1 cellular context compared by ENCODE assay signal in the genomic region with DNA sequence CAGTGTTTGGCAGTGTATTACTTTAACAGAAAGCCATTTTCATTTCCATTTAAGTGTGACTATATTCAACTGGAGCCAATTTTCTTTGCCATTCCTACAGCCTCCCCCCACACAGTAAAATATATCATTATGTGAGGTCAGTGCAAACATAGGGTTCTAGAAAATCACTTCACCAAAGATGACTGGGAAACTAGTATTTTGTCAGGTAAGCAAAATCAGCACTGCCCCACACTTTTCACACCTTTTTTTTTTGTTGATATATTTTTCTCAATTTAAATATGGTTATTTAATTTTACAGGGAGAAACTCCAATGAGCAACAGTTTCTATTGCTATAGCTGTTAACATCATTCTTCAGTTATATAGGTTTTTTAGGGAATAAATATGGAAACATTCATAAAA.
A peak's percentile ranks its signal among the peaks of the same experiment; 100 is the strongest.
TF ChIP-seq lines count a peak whose summit lies in the region.

No MANE protein-coding gene starts in this region.

TF ChIP-seq in A549, 52 proteins besides CTCF, POLR2A, EP300 and RAD21 (continued from another document):
- no peak for TF ChIP-seq FOSL2 (IDR thresholded peaks at IDR 0.05)
- no peak for TF ChIP-seq FOSL2 (CRISPR knock-in tag; IDR thresholded peaks at IDR 0.05)
- TF ChIP-seq, protein P1, sequence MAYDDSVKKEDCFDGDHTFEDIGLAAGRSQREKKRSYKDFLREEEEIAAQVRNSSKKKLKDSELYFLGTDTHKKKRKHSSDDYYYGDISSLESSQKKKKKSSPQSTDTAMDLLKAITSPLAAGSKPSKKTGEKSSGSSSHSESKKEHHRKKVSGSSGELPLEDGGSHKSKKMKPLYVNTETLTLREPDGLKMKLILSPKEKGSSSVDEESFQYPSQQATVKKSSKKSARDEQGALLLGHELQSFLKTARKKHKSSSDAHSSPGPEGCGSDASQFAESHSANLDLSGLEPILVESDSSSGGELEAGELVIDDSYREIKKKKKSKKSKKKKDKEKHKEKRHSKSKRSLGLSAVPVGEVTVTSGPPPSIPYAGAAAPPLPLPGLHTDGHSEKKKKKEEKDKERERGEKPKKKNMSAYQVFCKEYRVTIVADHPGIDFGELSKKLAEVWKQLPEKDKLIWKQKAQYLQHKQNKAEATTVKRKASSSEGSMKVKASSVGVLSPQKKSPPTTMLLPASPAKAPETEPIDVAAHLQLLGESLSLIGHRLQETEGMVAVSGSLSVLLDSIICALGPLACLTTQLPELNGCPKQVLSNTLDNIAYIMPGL (CRISPR knock-in tag; IDR thresholded peaks at IDR 0.05; ENCODE audit: borderline replicate concordance) = no peak
- TF ChIP-seq MAFK (IDR thresholded peaks at IDR 0.05; ENCODE audit: partially characterized antibody) = peak; percentile 76
- no peak for TF ChIP-seq CHD2 (IDR thresholded peaks at IDR 0.05; ENCODE audit: low read length, partially characterized antibody)
